10 cellular contexts compared by ENCODE assay signal in genomic region chr9:125544988-125545651, GRCh38.
A peak's percentile ranks its signal among the peaks of the same experiment; 100 is the strongest.
DNase-seq lines count a peak whose midpoint lies in the region; ATAC-seq and TF ChIP-seq lines count a peak whose summit lies in the region.
"Had no signal": no experiment of that assay in that cellular context is flagged by ENCODE, and none has a peak within 500 bp of the region (broad histone marks: within the 10 kb centered on the region; RNA-seq: fewer than 3 reads in every experiment).

No MANE protein-coding gene starts in this region.

- H3K4me1 Mint-ChIP-seq in osteocyte (ENCODE audit: unreplicated experiment): peaks cover 49% of the 10 kb centered on the region
- H3K4me1 Mint-ChIP-seq in CD14-positive monocyte: no peaks in the 10 kb centered on the region

- H3K27ac Mint-ChIP-seq in osteocyte (ENCODE audit: unreplicated experiment): peak overlapping the region; percentile 86
- no peak overlapping the region for H3K27ac Mint-ChIP-seq in CD14-positive monocyte

- no peaks in the 10 kb centered on the region for H3K9me3 Mint-ChIP-seq in osteocyte (ENCODE audit: unreplicated experiment)
- peaks cover 0 to 2% (median 0%) of the 10 kb centered on the region in 7 donors for H3K9me3 Mint-ChIP-seq in CD14-positive monocyte
- H3K9me3 Mint-ChIP-seq: neural crest cell had no signal

- intact Hi-C loops in CD14-positive monocyte (cut with micrococcal nuclease): no loop called here

- H3K4me3 Mint-ChIP-seq in osteocyte (ENCODE audit: unreplicated experiment) (no peak overlapping the region), CD14-positive monocyte (no peak overlapping the region)
- H3K4me3 Mint-ChIP-seq: neural crest cell had no signal

- ATAC-seq in SK-N-SH treated with all-trans-retinoic acid at 6 μM for 48 hours (peak; percentile 83), GM19452 (IDR thresholded peaks at IDR 0.05; ENCODE audit: unreplicated experiment) (no peak), HG02623 (IDR thresholded peaks at IDR 0.05; ENCODE audit: unreplicated experiment) (no peak)

- H3K4me3 ChIP-seq in fibroblast of the aortic adventitia (ENCODE audit: low read depth, low read length): no peak overlapping the region

- TF ChIP-seq CTCF in fibroblast of the aortic adventitia (IDR thresholded peaks at IDR 0.05; ENCODE audit: insufficient read depth, low read length) (no peak), osteocyte (IDR thresholded peaks at IDR 0.05) (no peak), CD14-positive monocyte (IDR thresholded peaks at IDR 0.05) (no peak)

- H3K36me3 Mint-ChIP-seq in osteocyte (ENCODE audit: unreplicated experiment) (peaks cover 17% of the 10 kb centered on the region), CD14-positive monocyte (peaks cover 37 to 48% of the 10 kb centered on the region in 2 donors)

- H3K27me3 Mint-ChIP-seq in osteocyte (ENCODE audit: unreplicated experiment) (no peaks in the 10 kb centered on the region), CD14-positive monocyte (ENCODE audit: low read depth in 3 of 3) (peaks cover 0 to 2% (median 2%) of the 10 kb centered on the region in 3 donors)

- DNase-seq in COR-L47 (lab: John Stamatoyannopoulos, UW): peak; percentile 23
- DNase-seq in fibroblast of the aortic adventitia (ENCODE audit: low read depth): peak; percentile 95
- no peak for DNase-seq in osteocyte (ENCODE audit: extremely low spot score, unreplicated experiment)
- DNase-seq in CD14-positive monocyte (ENCODE audit: low spot score): no peak
- no peak for DNase-seq in NCI-H524 treated with DMSO at 0.1 percent for 48 hours (lab: John Stamatoyannopoulos, UW)
- DNase-seq: activated effector memory CD4-positive, alpha-beta T cell treated with anti-CD3 and anti-CD28 coated beads, Interleukin-2, amount 50 U/mL, for 16 hours had no signal

TF ChIP-seq in SK-N-SH treated with all-trans-retinoic acid at 6 μM for 48 hours, 23 proteins besides CTCF, POLR2A, EP300 and RAD21:
- TF ChIP-seq BACH2 (CRISPR knock-in tag; IDR thresholded peaks at IDR 0.05; ENCODE audit: borderline replicate concordance) (no peak), OSR1 (CRISPR knock-in tag; IDR thresholded peaks at IDR 0.05) (no peak), TOX (CRISPR knock-in tag; IDR thresholded peaks at IDR 0.05; ENCODE audit: borderline replicate concordance) (peak; percentile 70), ZFP3 (CRISPR knock-in tag; IDR thresholded peaks at IDR 0.05) (0 out of 2 replicates have a peak, but pooled peaks have one; percentile 17), TCF4 (CRISPR knock-in tag; IDR thresholded peaks at IDR 0.05; ENCODE audit: borderline replicate concordance) (no peak), POU6F1 (CRISPR knock-in tag; IDR thresholded peaks at IDR 0.05; ENCODE audit: borderline replicate concordance, low read depth) (no peak; the same call in 1 of the 2 replicates), PPARA (CRISPR knock-in tag; IDR thresholded peaks at IDR 0.05; ENCODE audit: borderline replicate concordance) (no peak), GLIS3 (CRISPR knock-in tag; IDR thresholded peaks at IDR 0.05) (no peak), ISL1 (CRISPR knock-in tag; IDR thresholded peaks at IDR 0.05) (peak; percentile 99), RARB (CRISPR knock-in tag; IDR thresholded peaks at IDR 0.05) (0 out of 2 replicates have a peak, but pooled peaks have one; percentile 46), ZNF70 (CRISPR knock-in tag; IDR thresholded peaks at IDR 0.05) (no peak), ZNF8 (CRISPR knock-in tag; IDR thresholded peaks at IDR 0.05) (no peak), ESRRG (CRISPR knock-in tag; IDR thresholded peaks at IDR 0.05) (no peak), ZFP30 (CRISPR knock-in tag; IDR thresholded peaks at IDR 0.05) (no peak), CREB5 (CRISPR knock-in tag; IDR thresholded peaks at IDR 0.05; ENCODE audit: low read depth) (peak; percentile 51; the same call in 1 of the 2 replicates), CSDC2 (CRISPR knock-in tag; IDR thresholded peaks at IDR 0.05) (no peak; the same call in 1 of the 2 replicates), CSRNP3 (CRISPR knock-in tag; IDR thresholded peaks at IDR 0.05) (no peak), ZNF565 (CRISPR knock-in tag; conservative IDR thresholded peaks at IDR 0.05; ENCODE audit: low read depth) (no peak), ZC3H10 (CRISPR knock-in tag; IDR thresholded peaks at IDR 0.05) (peak; percentile 93; the same call in 1 of the 2 replicates), PATZ1 (CRISPR knock-in tag; IDR thresholded peaks at IDR 0.05; ENCODE audit: borderline replicate concordance) (0 out of 2 replicates have a peak, but pooled peaks have one; percentile 42)

Comparison
In these comparisons a context has a peak if more than half of its experiments do, and no peak if none do; other contexts are left out.
1. DNase-seq: peak in COR-L47 (single experiment) and fibroblast of the aortic adventitia (single experiment); none in osteocyte (single experiment), CD14-positive monocyte (single experiment) and NCI-H524 treated with DMSO at 0.1 percent for 48 hours (single experiment).